Comparison of ENCODE assay signal across 10 cellular contexts in the genomic region with DNA sequence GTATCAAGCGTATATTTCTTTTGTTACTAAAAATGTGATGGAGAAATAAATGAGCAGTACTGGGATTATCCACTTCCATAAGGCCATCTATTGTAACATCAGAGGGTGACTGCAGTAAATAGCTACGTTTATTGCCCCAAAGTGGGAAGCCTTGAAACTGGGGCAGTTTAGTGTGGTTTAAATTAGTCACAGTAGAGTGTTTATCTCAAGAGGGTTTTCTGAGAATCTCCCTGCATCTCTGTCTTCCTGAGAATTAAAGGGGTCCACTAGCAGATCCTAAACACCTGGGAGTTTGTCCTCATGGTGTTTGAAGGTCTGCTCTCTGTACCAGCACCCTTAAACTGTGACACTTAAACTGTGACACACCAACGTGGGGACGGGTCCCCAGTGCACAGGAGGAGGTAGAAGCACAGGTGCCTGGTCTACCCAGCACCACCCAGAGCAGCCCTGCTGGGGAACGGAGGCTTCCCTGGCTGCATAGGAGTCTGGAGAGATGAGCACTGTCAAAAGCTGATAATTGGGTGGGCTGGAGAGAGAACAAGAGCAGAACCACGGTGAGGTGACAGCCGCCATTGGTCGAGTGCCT. TPM values are rescaled to one million over a fixed set of nuclear protein-coding genes. Genes with fewer than 3 reads are reported as not detected.
DNase-seq lines count a peak whose midpoint lies in the region; ATAC-seq, FAIRE-seq and TF ChIP-seq lines count a peak whose summit lies in the region.
"Had no signal": no experiment of that assay in that cellular context is flagged by ENCODE, and none has a peak within 500 bp of the region (broad histone marks: within the 10 kb centered on the region; RNA-seq: fewer than 3 reads in every experiment).

No MANE protein-coding gene starts in this region.

- H3K9me3 Mint-ChIP-seq in activated CD4-positive, alpha-beta T cell treated with anti-CD3 and anti-CD28 coated beads, Interleukin-2, amount 10 ng/mL, durations not matched to agents 24 days and 14 days, result no peaks in the 10 kb centered on the region
- peaks cover 0 to 1% of the 10 kb centered on the region in 2 donors for H3K9me3 Mint-ChIP-seq in activated T-cell treated with anti-CD3 and anti-CD28 coated beads, Interleukin-2, amount 50 U/mL, for 72 hours
- H3K9me3 Mint-ChIP-seq in stimulated activated naive CD8-positive, alpha-beta T cell treated with anti-CD3 and anti-CD28 coated beads, Interleukin-15, amount 100 ng/mL, for 72 hours, result no peaks in the 10 kb centered on the region

- peaks cover 8 to 12% of the 10 kb centered on the region in 2 experiments for H3K36me3 ChIP-seq in keratinocyte (ENCODE audit: control insufficient read depth in 2 of 2, extremely low read depth in 1 of 2, insufficient read depth in 2 of 2, low read length in 2 of 2)

- no peak overlapping the region for H3K4me2 ChIP-seq in keratinocyte (ENCODE audit: control insufficient read depth, extremely low read depth, insufficient read depth, low read depth, low read length)

- H3K4me3 Mint-ChIP-seq in activated CD4-positive, alpha-beta T cell treated with anti-CD3 and anti-CD28 coated beads, Interleukin-2, amount 10 ng/mL, durations not matched to agents 24 days and 14 days, result peak overlapping the region; percentile 86
- H3K4me3 Mint-ChIP-seq in activated T-cell treated with anti-CD3 and anti-CD28 coated beads, Interleukin-2, amount 50 U/mL, for 72 hours, result peak overlapping the region; percentile 77 to 96
- peak overlapping the region; percentile 75 to 82 for H3K4me3 Mint-ChIP-seq in stimulated activated naive CD8-positive, alpha-beta T cell treated with anti-CD3 and anti-CD28 coated beads, Interleukin-15, amount 100 ng/mL, for 72 hours

- H3K27ac ChIP-seq in keratinocyte (ENCODE audit: control insufficient read depth, insufficient read depth, low read length), result peak overlapping the region; percentile 49

- no peaks in the 10 kb centered on the region for H3K27me3 Mint-ChIP-seq in activated CD4-positive, alpha-beta T cell treated with anti-CD3 and anti-CD28 coated beads, Interleukin-2, amount 10 ng/mL, durations not matched to agents 24 days and 14 days
- H3K27me3 Mint-ChIP-seq in activated T-cell treated with anti-CD3 and anti-CD28 coated beads, Interleukin-2, amount 50 U/mL, for 72 hours (ENCODE audit: low read depth), result no peaks in the 10 kb centered on the region
- no peaks in the 10 kb centered on the region for H3K27me3 Mint-ChIP-seq in stimulated activated naive CD8-positive, alpha-beta T cell treated with anti-CD3 and anti-CD28 coated beads, Interleukin-15, amount 100 ng/mL, for 72 hours

- no peak overlapping the region for H3K4me3 ChIP-seq in keratinocyte (ENCODE audit: control insufficient read depth in 2 of 3, extremely low read depth in 1 of 3, insufficient read depth in 2 of 3, low read depth in 1 of 3, low read length in 3 of 3)
- H3K4me3 ChIP-seq: spleen had no signal

- peaks cover 53% of the 10 kb centered on the region for H3K4me1 ChIP-seq in keratinocyte (ENCODE audit: control insufficient read depth, extremely low read depth, insufficient read depth, low read length)

- peak; percentile 67 for DNase-seq in activated CD4-positive, alpha-beta T cell treated with anti-CD3 and anti-CD28 coated beads, Interleukin-2, amount 10 ng/mL, durations not matched to agents 24 days and 14 days
- no peak for DNase-seq in activated CD4-positive, alpha-beta T cell treated with anti-CD3 and anti-CD28 coated beads for 1 hour
- peak in 1 of 2 donors; percentile 30 for DNase-seq in activated T-cell treated with anti-CD3 and anti-CD28 coated beads, Interleukin-2, amount 50 U/mL, for 72 hours
- DNase-seq in keratinocyte (ENCODE audit: low read depth, low spot score) (no peak), NCI-H128 (lab: John Stamatoyannopoulos, UW; ENCODE audit: unreplicated experiment) (no peak), hippocampal formation (lab: John Stamatoyannopoulos, UW) (no peak)
- no peak for DNase-seq in stimulated activated naive CD8-positive, alpha-beta T cell treated with anti-CD3 and anti-CD28 coated beads, Interleukin-15, amount 100 ng/mL, for 72 hours
- DNase-seq: spleen had no signal

- peak overlapping the region; percentile 96 for H3K27ac Mint-ChIP-seq in activated CD4-positive, alpha-beta T cell treated with anti-CD3 and anti-CD28 coated beads, Interleukin-2, amount 10 ng/mL, durations not matched to agents 24 days and 14 days
- H3K27ac Mint-ChIP-seq in activated T-cell treated with anti-CD3 and anti-CD28 coated beads, Interleukin-2, amount 50 U/mL, for 72 hours, result peak overlapping the region; percentile 95
- peak overlapping the region; percentile 79 for H3K27ac Mint-ChIP-seq in stimulated activated naive CD8-positive, alpha-beta T cell treated with anti-CD3 and anti-CD28 coated beads, Interleukin-15, amount 100 ng/mL, for 72 hours

- no peak overlapping the region for H3K9ac ChIP-seq in keratinocyte (ENCODE audit: control insufficient read depth, extremely low read depth, insufficient read depth, low read length)

- dilution Hi-C loops in keratinocyte (cut with MboI; ENCODE audit: extremely low pct_ligation_motif_present, low sequenced_read_pairs), result no loop called here

- H4K20me1 ChIP-seq in keratinocyte (ENCODE audit: control insufficient read depth, extremely low read depth, insufficient read depth, low read length), result peaks cover 80% of the 10 kb centered on the region

- peaks cover 66% of the 10 kb centered on the region for H3K4me1 Mint-ChIP-seq in activated CD4-positive, alpha-beta T cell treated with anti-CD3 and anti-CD28 coated beads, Interleukin-2, amount 10 ng/mL, durations not matched to agents 24 days and 14 days
- peaks cover 87% of the 10 kb centered on the region for H3K4me1 Mint-ChIP-seq in activated T-cell treated with anti-CD3 and anti-CD28 coated beads, Interleukin-2, amount 50 U/mL, for 72 hours (ENCODE audit: low read depth)
- peaks cover 96% of the 10 kb centered on the region for H3K4me1 Mint-ChIP-seq in stimulated activated naive CD8-positive, alpha-beta T cell treated with anti-CD3 and anti-CD28 coated beads, Interleukin-15, amount 100 ng/mL, for 72 hours

- no peaks in the 10 kb centered on the region for H3K9me3 ChIP-seq in keratinocyte (ENCODE audit: control insufficient read depth, low read depth, low read length)
- H3K9me3 ChIP-seq: spleen had no signal

- no peak for FAIRE-seq in keratinocyte (lab: Jason Lieb, UNC)
- FAIRE-seq: urothelium cell line had no signal

- peaks cover 90% of the 10 kb centered on the region for H3K79me2 ChIP-seq in keratinocyte (ENCODE audit: control insufficient read depth, insufficient read depth, low read length)

- H2AFZ ChIP-seq in keratinocyte (ENCODE audit: control insufficient read depth, low read length), result no peak overlapping the region

- peaks cover 25% of the 10 kb centered on the region for H3K9me1 ChIP-seq in keratinocyte (ENCODE audit: control insufficient read depth, extremely low read depth, insufficient read depth, low read length)

- no peak for TF ChIP-seq CTCF in keratinocyte (optimal IDR thresholded peaks at IDR 0.05 in 1 of 3, IDR thresholded peaks at IDR 0.05 in 1 of 3, conservative IDR thresholded peaks at IDR 0.05 in 1 of 3; ENCODE audit: extremely low read depth in 1 of 3, insufficient read depth in 2 of 3, low read length in 3 of 3)

- no peaks in the 10 kb centered on the region for H3K27me3 ChIP-seq in keratinocyte (ENCODE audit: control insufficient read depth, extremely low read depth, insufficient read depth, low read length)
- H3K27me3 ChIP-seq: spleen had no signal

- peak; percentile 66 for ATAC-seq in activated T-cell treated with anti-CD3 and anti-CD28 coated beads, Interleukin-2, amount 50 U/mL, for 72 hours (replicated peaks in 1 of 2)
- peak; percentile 57 for ATAC-seq in stimulated activated naive CD8-positive, alpha-beta T cell treated with anti-CD3 and anti-CD28 coated beads, Interleukin-15, amount 100 ng/mL, for 72 hours
- ATAC-seq in HG03135 (IDR thresholded peaks at IDR 0.05; ENCODE audit: unreplicated experiment), result no peak

- intact Hi-C loops in activated CD4-positive, alpha-beta T cell treated with anti-CD3 and anti-CD28 coated beads, Interleukin-2, amount 10 ng/mL, durations not matched to agents 24 days and 14 days (cut with micrococcal nuclease), result loop anchor here (1.0 kb wide), 1 partner anchor 9 kb away; no protein-coding TSS in a partner anchor

- H3K36me3 Mint-ChIP-seq in activated CD4-positive, alpha-beta T cell treated with anti-CD3 and anti-CD28 coated beads, Interleukin-2, amount 10 ng/mL, durations not matched to agents 24 days and 14 days (ENCODE audit: low read depth), result peaks cover 27% of the 10 kb centered on the region
- peaks cover 2 to 10% of the 10 kb centered on the region in 2 donors for H3K36me3 Mint-ChIP-seq in activated T-cell treated with anti-CD3 and anti-CD28 coated beads, Interleukin-2, amount 50 U/mL, for 72 hours (ENCODE audit: insufficient read depth in 2 of 2)

RNA-seq across cellular contexts. Expression of gene PRRC2B, which starts 25.2 kb away (rescaled TPM):
- total RNA-seq in activated CD4-positive, alpha-beta T cell treated with anti-CD3 and anti-CD28 coated beads, Interleukin-2, amount 10 ng/mL, durations not matched to agents 24 days and 14 days, result 114 and 128 TPM in 2 replicates
- 100 to 1,000 TPM; 179 to 214 TPM for total RNA-seq in activated T-cell treated with anti-CD3 and anti-CD28 coated beads, Interleukin-2, amount 50 U/mL, for 72 hours
- polyA plus RNA-seq in keratinocyte, result 15.2 to 38.8 TPM (median 20.8 TPM) in 3 replicates
- polyA plus RNA-seq in keratinocyte (2011; ENCODE audit: low read depth), result 36.7 TPM
- 26.1 and 27.0 TPM in 2 replicates for polyA plus RNA-seq in keratinocyte (2011; cell fraction: cytosol; rRNA removed)
- polyA plus RNA-seq in keratinocyte (2011; cell fraction: nucleus; rRNA removed), result 170 and 203 TPM in 2 replicates
- 32.6 and 73.5 TPM in 2 replicates for polyA plus RNA-seq in keratinocyte (2012; ENCODE audit: low replicate concordance)
- 69.3 to 140 TPM (median 93.9 TPM) in 3 replicates for polyA minus RNA-seq in keratinocyte
- 29.4 TPM for polyA minus RNA-seq in keratinocyte (2011; cell fraction: cytosol; rRNA and poly(A)+ RNA removed)
- 91.0 and 150 TPM in 2 replicates for polyA minus RNA-seq in keratinocyte (2011; cell fraction: nucleus; rRNA and poly(A)+ RNA removed)
